13 cellular contexts compared by ENCODE assay signal in genomic region chr13:53010374-53011105, GRCh38. TPM values are rescaled to one million over a fixed set of nuclear protein-coding genes. Genes with fewer than 3 reads are reported as not detected.
DNase-seq lines count a peak whose midpoint lies in the region; ATAC-seq and TF ChIP-seq lines count a peak whose summit lies in the region.
"Had no signal": no experiment of that assay in that cellular context is flagged by ENCODE, and none has a peak within 500 bp of the region (broad histone marks: within the 10 kb centered on the region; RNA-seq: fewer than 3 reads in every experiment).

No MANE protein-coding gene starts in this region.

- H3K9me3 Mint-ChIP-seq in natural killer cell, result no peaks in the 10 kb centered on the region
- H3K9me3 Mint-ChIP-seq: activated naive CD4-positive, alpha-beta T cell treated with anti-CD3 and anti-CD28 coated beads, Interleukin-2, amount 50 U/mL, for 24 hours; stimulated activated naive CD8-positive, alpha-beta T cell treated with anti-CD3 and anti-CD28 coated beads, Interleukin-15, amount 100 ng/mL, for 72 hours had no signal

- TF ChIP-seq CTCF in natural killer cell (IDR thresholded peaks at IDR 0.05), result no peak

- intact Hi-C loops in natural killer cell (cut with micrococcal nuclease), result no loop called here

- H3K27ac Mint-ChIP-seq in natural killer cell, result no peak overlapping the region
- H3K27ac Mint-ChIP-seq: activated CD8-positive, alpha-beta memory T cell treated with anti-CD3 and anti-CD28 coated beads, Interleukin-2, amount 10 ng/mL, durations not matched to agents 7 days and 5 days; activated naive CD4-positive, alpha-beta T cell treated with anti-CD3 and anti-CD28 coated beads, Interleukin-2, amount 50 U/mL, for 24 hours; stimulated activated naive CD8-positive, alpha-beta T cell treated with anti-CD3 and anti-CD28 coated beads, Interleukin-15, amount 100 ng/mL, for 72 hours had no signal

- no peaks in the 10 kb centered on the region for H3K36me3 Mint-ChIP-seq in natural killer cell
- H3K36me3 Mint-ChIP-seq: activated CD8-positive, alpha-beta memory T cell treated with anti-CD3 and anti-CD28 coated beads, Interleukin-2, amount 10 ng/mL, durations not matched to agents 7 days and 5 days; activated naive CD4-positive, alpha-beta T cell treated with anti-CD3 and anti-CD28 coated beads, Interleukin-2, amount 50 U/mL, for 24 hours had no signal

- ATAC-seq in HG03457 (IDR thresholded peaks at IDR 0.05; ENCODE audit: unreplicated experiment) (no peak), natural killer cell (no peak)
- ATAC-seq: activated CD8-positive, alpha-beta memory T cell treated with anti-CD3 and anti-CD28 coated beads, Interleukin-2, amount 10 ng/mL, durations not matched to agents 7 days and 5 days; stimulated activated naive CD8-positive, alpha-beta T cell treated with anti-CD3 and anti-CD28 coated beads, Interleukin-15, amount 100 ng/mL, for 72 hours had no signal

- peaks cover 0 to 11% of the 10 kb centered on the region in 2 donors for H3K27me3 Mint-ChIP-seq in natural killer cell (ENCODE audit: low read depth in 2 of 2)

- H3K4me3 Mint-ChIP-seq in natural killer cell, result no peak overlapping the region
- H3K4me3 Mint-ChIP-seq: activated CD8-positive, alpha-beta memory T cell treated with anti-CD3 and anti-CD28 coated beads, Interleukin-2, amount 10 ng/mL, durations not matched to agents 7 days and 5 days; activated naive CD4-positive, alpha-beta T cell treated with anti-CD3 and anti-CD28 coated beads, Interleukin-2, amount 50 U/mL, for 24 hours; stimulated activated naive CD8-positive, alpha-beta T cell treated with anti-CD3 and anti-CD28 coated beads, Interleukin-15, amount 100 ng/mL, for 72 hours had no signal

- peaks cover 9% of the 10 kb centered on the region in 2 donors for H3K4me1 Mint-ChIP-seq in natural killer cell
- H3K4me1 Mint-ChIP-seq: activated CD8-positive, alpha-beta memory T cell treated with anti-CD3 and anti-CD28 coated beads, Interleukin-2, amount 10 ng/mL, durations not matched to agents 7 days and 5 days; activated naive CD4-positive, alpha-beta T cell treated with anti-CD3 and anti-CD28 coated beads, Interleukin-2, amount 50 U/mL, for 24 hours; stimulated activated naive CD8-positive, alpha-beta T cell treated with anti-CD3 and anti-CD28 coated beads, Interleukin-15, amount 100 ng/mL, for 72 hours had no signal

- DNase-seq in Daoy (ENCODE audit: low read depth) (peak; percentile 59), NCI-H146 (lab: John Stamatoyannopoulos, UW) (peak; percentile 46), astrocyte of the hippocampus (ENCODE audit: low read depth, low spot score) (peak; percentile 67), mucosa of gallbladder (ENCODE audit: low spot score) (peak; percentile 88), natural killer cell (no peak), kidney glomerular epithelial cell (lab: John Stamatoyannopoulos, UW) (no peak), C1 segment of cervical spinal cord (lab: John Stamatoyannopoulos, UW) (no peak)
- DNase-seq: activated CD8-positive, alpha-beta memory T cell treated with anti-CD3 and anti-CD28 coated beads, Interleukin-2, amount 10 ng/mL, durations not matched to agents 7 days and 5 days; NCI-H446; retina; stimulated activated naive CD8-positive, alpha-beta T cell treated with anti-CD3 and anti-CD28 coated beads, Interleukin-15, amount 100 ng/mL, for 72 hours had no signal

RNA-seq across cellular contexts. Expression of gene OLFM4, which starts 18.1 kb away (rescaled TPM):
- not detected in 2 replicates for total RNA-seq in Daoy (2014; rRNA removed; shearing (Covaris generic))
- total RNA-seq in mucosa of gallbladder (3.9 TPM), natural killer cell (not detected)
- total RNA-seq: activated CD8-positive, alpha-beta memory T cell treated with anti-CD3 and anti-CD28 coated beads, Interleukin-2, amount 10 ng/mL, durations not matched to agents 7 days and 5 days had no signal

Comparison
In these comparisons a context has a peak if more than half of its experiments do, and no peak if none do; other contexts are left out.
1. DNase-seq: peak in Daoy (single experiment), NCI-H146 (single experiment), astrocyte of the hippocampus (single experiment) and mucosa of gallbladder (single experiment); none in natural killer cell (single experiment), kidney glomerular epithelial cell (single experiment) and C1 segment of cervical spinal cord (0 of 14).